Comparison of ENCODE assay signal across 8 cellular contexts in the genomic region with DNA sequence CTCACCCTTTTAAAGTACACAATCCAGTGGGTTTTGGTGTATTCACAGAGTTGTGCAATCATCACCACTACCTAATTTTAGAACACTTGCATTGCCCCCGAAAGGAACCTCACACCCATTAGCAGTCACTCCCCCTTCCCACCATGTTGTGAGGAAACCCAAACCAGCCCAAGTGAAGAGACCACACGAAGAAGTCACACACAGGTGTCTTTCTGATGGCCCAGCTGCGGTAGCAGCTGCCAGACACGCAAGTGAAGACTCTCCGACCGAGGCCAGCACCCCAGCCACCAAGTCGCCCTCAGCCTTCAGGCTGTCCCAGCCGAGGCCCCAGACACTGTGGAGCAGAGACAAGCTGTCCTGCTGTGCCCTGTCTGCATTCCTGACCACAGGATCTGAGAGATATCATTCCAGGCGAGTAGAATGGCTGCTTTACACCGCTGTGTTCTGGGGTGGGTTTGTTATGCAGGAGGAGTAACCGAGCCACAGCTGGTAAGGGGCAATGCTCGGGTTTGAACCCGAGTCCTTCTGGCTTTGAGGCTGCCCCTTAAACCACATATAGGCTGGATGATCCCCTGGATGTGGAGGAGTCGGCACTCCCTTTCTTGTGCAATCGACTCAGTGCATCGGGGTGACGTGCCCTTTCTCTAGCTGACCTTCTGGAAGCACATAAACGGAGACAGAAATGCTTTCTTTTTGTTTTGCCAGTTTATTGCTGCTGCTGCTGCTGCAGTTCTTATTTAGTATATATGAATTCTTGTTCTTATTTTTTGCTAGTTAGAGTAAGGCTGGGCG. TPM values are rescaled to one million over a fixed set of nuclear protein-coding genes. Genes with fewer than 3 reads are reported as not detected.
DNase-seq lines count a peak whose midpoint lies in the region; ATAC-seq and TF ChIP-seq lines count a peak whose summit lies in the region.

No MANE protein-coding gene starts in this region.

- peak; percentile 67 for DNase-seq in ELR (ENCODE audit: low read depth)
- no peak for DNase-seq in activated T-helper 2 cell treated with anti-CD3 and anti-CD28 coated beads, Interferon-gamma antibody, Interleukin-2, Interleukin-4, amounts not matched to agents 10 μg/mL and 5 μg/mL and 100 μg/mL, durations not matched to agents 14 hours and 24 hours and 36 hours (ENCODE audit: low spot score)
- DNase-seq in right lobe of liver = peak in 1 of 3 donors; percentile 45
- no peak for DNase-seq in vagina (ENCODE audit: extremely low spot score in 2 of 2)
- DNase-seq in glomerular visceral epithelial cell (ENCODE audit: extremely low spot score) = no peak
- DNase-seq in thyroid gland = no peak

- H3K4me3 ChIP-seq in right lobe of liver (no peak overlapping the region), vagina (peak overlapping the region; percentile 2 to 17), thyroid gland (replicated peaks in 1 of 3) (no peak overlapping the region)

- H3K27me3 ChIP-seq in right lobe of liver (no peaks in the 10 kb centered on the region), vagina (no peaks in the 10 kb centered on the region), thyroid gland (no peaks in the 10 kb centered on the region)

- H3K27me3 Mint-ChIP-seq in activated T-helper 2 cell treated with anti-CD3 and anti-CD28 coated beads, Interferon-gamma antibody, Interleukin-2, Interleukin-4, amounts not matched to agents 10 μg/mL and 5 μg/mL and 100 μg/mL, durations not matched to agents 14 hours and 24 hours and 36 hours (ENCODE audit: low read depth) = peaks cover 26% of the 10 kb centered on the region

- peak overlapping the region in 2 of 3 donors; percentile 15 to 53 for H3K27ac ChIP-seq in right lobe of liver
- peak overlapping the region; percentile 90 for H3K27ac ChIP-seq in vagina
- no peak overlapping the region for H3K27ac ChIP-seq in thyroid gland

- ATAC-seq in GM19467 (IDR thresholded peaks at IDR 0.05; ENCODE audit: unreplicated experiment) (peak; percentile 84), HG03520 (IDR thresholded peaks at IDR 0.05; ENCODE audit: unreplicated experiment) (peak; percentile 74), right lobe of liver (peak; percentile 49 to 63 (median 53))

- peaks cover 22% of the 10 kb centered on the region for H3K4me1 Mint-ChIP-seq in activated T-helper 2 cell treated with anti-CD3 and anti-CD28 coated beads, Interferon-gamma antibody, Interleukin-2, Interleukin-4, amounts not matched to agents 10 μg/mL and 5 μg/mL and 100 μg/mL, durations not matched to agents 14 hours and 24 hours and 36 hours (ENCODE audit: low read depth)

- peak overlapping the region; percentile 6 for H3K27ac Mint-ChIP-seq in activated T-helper 2 cell treated with anti-CD3 and anti-CD28 coated beads, Interferon-gamma antibody, Interleukin-2, Interleukin-4, amounts not matched to agents 10 μg/mL and 5 μg/mL and 100 μg/mL, durations not matched to agents 14 hours and 24 hours and 36 hours

- H3K4me1 ChIP-seq in right lobe of liver (peaks cover 0 to 28% (median 10%) of the 10 kb centered on the region in 4 donors), vagina (peaks cover 28% of the 10 kb centered on the region), thyroid gland (peaks cover 5% of the 10 kb centered on the region in 2 donors)

- WGBS in right lobe of liver (ENCODE audit: insufficient coverage, low coverage, low lambda C conversion rate, missing lambda C conversion rate) = 62% methylated on average over 6 of the region's 19 CpGs
- WGBS in thyroid gland, 2 donors = 63 to 75% methylated on average over 17 of the region's 19 CpGs

- no peaks in the 10 kb centered on the region for H3K36me3 Mint-ChIP-seq in activated T-helper 2 cell treated with anti-CD3 and anti-CD28 coated beads, Interferon-gamma antibody, Interleukin-2, Interleukin-4, amounts not matched to agents 10 μg/mL and 5 μg/mL and 100 μg/mL, durations not matched to agents 14 hours and 24 hours and 36 hours (ENCODE audit: low read depth)

- H3K9me3 Mint-ChIP-seq in activated T-helper 2 cell treated with anti-CD3 and anti-CD28 coated beads, Interferon-gamma antibody, Interleukin-2, Interleukin-4, amounts not matched to agents 10 μg/mL and 5 μg/mL and 100 μg/mL, durations not matched to agents 14 hours and 24 hours and 36 hours = no peaks in the 10 kb centered on the region

- H3K36me3 ChIP-seq in right lobe of liver (no peaks in the 10 kb centered on the region), vagina (no peaks in the 10 kb centered on the region), thyroid gland (no peaks in the 10 kb centered on the region)

- TF ChIP-seq POLR2A in right lobe of liver (IDR thresholded peaks at IDR 0.05) (no peak), vagina (IDR thresholded peaks at IDR 0.05) (no peak), thyroid gland (IDR thresholded peaks at IDR 0.05) (no peak)

- no peaks in the 10 kb centered on the region for H3K9me3 ChIP-seq in right lobe of liver
- H3K9me3 ChIP-seq in vagina = no peaks in the 10 kb centered on the region
- no peaks in the 10 kb centered on the region for H3K9me3 ChIP-seq in thyroid gland

- TF ChIP-seq CTCF in right lobe of liver (IDR thresholded peaks at IDR 0.05) (no peak), vagina (IDR thresholded peaks at IDR 0.05) (no peak), thyroid gland (IDR thresholded peaks at IDR 0.05) (no peak)

- H3K4me3 Mint-ChIP-seq in activated T-helper 2 cell treated with anti-CD3 and anti-CD28 coated beads, Interferon-gamma antibody, Interleukin-2, Interleukin-4, amounts not matched to agents 10 μg/mL and 5 μg/mL and 100 μg/mL, durations not matched to agents 14 hours and 24 hours and 36 hours (ENCODE audit: low read depth) = peak overlapping the region; percentile 0

- intact Hi-C loops in activated T-helper 2 cell treated with anti-CD3 and anti-CD28 coated beads, Interferon-gamma antibody, Interleukin-2, Interleukin-4, amounts not matched to agents 10 μg/mL and 5 μg/mL and 100 μg/mL, durations not matched to agents 14 hours and 24 hours and 36 hours (cut with micrococcal nuclease) = no loop called here
- intact Hi-C loops in right lobe of liver (cut with DNase I) = no loop called here
- intact Hi-C loops in vagina (cut with DNase I) = loop anchor here (5.0 kb wide), 3 partner anchors 34 to 144 kb away; no protein-coding TSS in a partner anchor
- intact Hi-C loops in thyroid gland (cut with DNase I) = no loop called here

RNA-seq across cellular contexts. Expression of a gene that starts 59.0 kb away (rescaled TPM):
- total RNA-seq in activated T-helper 2 cell treated with anti-CD3 and anti-CD28 coated beads, Interferon-gamma antibody, Interleukin-2, Interleukin-4, amounts not matched to agents 10 μg/mL and 5 μg/mL and 100 μg/mL, durations not matched to agents 14 hours and 24 hours and 36 hours = 93.2 and 94.6 TPM in 2 replicates
- total RNA-seq in right lobe of liver (10 to 100 TPM in 5 of 6 experiments, 1 to 10 TPM in 1; 9.5 to 14.9 (median 12.6) TPM), vagina (25.3 TPM), thyroid gland (10 to 100 TPM; 20.5 to 28.8 (median 24.9) TPM)

Comparison
In these comparisons a context has a peak if more than half of its experiments do, and no peak if none do; other contexts are left out.
1. H3K27ac ChIP-seq: peak in right lobe of liver (2 of 3) and vagina (single experiment); none in thyroid gland (0 of 3).
2. H3K4me3 ChIP-seq: peak in vagina (2 of 2); none in right lobe of liver (0 of 3) and thyroid gland (0 of 3).
3. Peak in every context shown above with its lines, with median percentiles within 50 percentile points of each other: ATAC-seq.